In the genomic region with DNA sequence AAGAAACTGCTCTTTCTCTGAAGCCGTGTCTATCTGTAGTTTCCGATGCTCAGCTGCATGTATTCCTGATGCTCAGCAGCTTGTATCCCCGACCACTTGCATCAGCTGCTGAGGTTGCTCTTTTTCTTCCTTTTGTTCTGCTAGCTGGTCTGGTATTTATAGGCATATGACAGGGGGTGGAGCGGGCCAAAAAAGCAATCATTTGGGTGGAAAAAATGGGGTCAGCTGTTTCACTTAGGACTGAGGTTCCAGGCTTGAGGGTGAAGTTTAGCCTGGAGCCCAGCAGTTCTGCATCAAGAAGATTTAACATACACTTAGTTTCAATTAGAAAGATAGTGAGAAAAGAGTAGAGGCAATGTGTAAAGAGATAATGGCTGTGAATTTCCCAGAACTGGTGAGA, we compare ENCODE assay signal across 1 cellular context.
TF ChIP-seq lines count a peak whose summit lies in the region.

No MANE protein-coding gene starts in this region.

TF ChIP-seq in SK-N-SH, 30 proteins besides CTCF, POLR2A, EP300 and RAD21 (continued from another document):
- TF ChIP-seq, protein P1, sequence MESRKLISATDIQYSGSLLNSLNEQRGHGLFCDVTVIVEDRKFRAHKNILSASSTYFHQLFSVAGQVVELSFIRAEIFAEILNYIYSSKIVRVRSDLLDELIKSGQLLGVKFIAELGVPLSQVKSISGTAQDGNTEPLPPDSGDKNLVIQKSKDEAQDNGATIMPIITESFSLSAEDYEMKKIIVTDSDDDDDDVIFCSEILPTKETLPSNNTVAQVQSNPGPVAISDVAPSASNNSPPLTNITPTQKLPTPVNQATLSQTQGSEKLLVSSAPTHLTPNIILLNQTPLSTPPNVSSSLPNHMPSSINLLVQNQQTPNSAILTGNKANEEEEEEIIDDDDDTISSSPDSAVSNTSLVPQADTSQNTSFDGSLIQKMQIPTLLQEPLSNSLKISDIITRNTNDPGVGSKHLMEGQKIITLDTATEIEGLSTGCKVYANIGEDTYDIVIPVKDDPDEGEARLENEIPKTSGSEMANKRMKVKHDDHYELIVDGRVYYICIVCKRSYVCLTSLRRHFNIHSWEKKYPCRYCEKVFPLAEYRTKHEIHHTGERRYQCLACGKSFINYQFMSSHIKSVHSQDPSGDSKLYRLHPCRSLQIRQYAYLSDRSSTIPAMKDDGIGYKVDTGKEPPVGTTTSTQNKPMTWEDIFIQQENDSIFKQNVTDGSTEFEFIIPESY (IDR thresholded peaks at IDR 0.05; ENCODE audit: borderline replicate concordance, low read depth): no peak
- no peak for TF ChIP-seq NRF1 (IDR thresholded peaks at IDR 0.05; ENCODE audit: low read depth, low read length)
- no peak for TF ChIP-seq NFIC (IDR thresholded peaks at IDR 0.05; ENCODE audit: borderline replicate concordance)
- TF ChIP-seq EZH2phosphoT487 (IDR thresholded peaks at IDR 0.05; ENCODE audit: borderline replicate concordance, low read depth): no peak
- TF ChIP-seq TAF1 (IDR thresholded peaks at IDR 0.05; ENCODE audit: borderline replicate concordance, low read depth, low read length): no peak
- TF ChIP-seq, protein P2, sequence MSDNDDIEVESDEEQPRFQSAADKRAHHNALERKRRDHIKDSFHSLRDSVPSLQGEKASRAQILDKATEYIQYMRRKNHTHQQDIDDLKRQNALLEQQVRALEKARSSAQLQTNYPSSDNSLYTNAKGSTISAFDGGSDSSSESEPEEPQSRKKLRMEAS (IDR thresholded peaks at IDR 0.05; ENCODE audit: low read depth): no peak
- no peak for TF ChIP-seq FOSL2 (IDR thresholded peaks at IDR 0.05; ENCODE audit: borderline replicate concordance, low read depth)
- TF ChIP-seq SMC3 (IDR thresholded peaks at IDR 0.05; ENCODE audit: low read depth, low read length): no peak
- TF ChIP-seq JUND (IDR thresholded peaks at IDR 0.05): no peak
- TF ChIP-seq RCOR1 (IDR thresholded peaks at IDR 0.05; ENCODE audit: low read length): no peak
- TF ChIP-seq MXI1 (IDR thresholded peaks at IDR 0.05; ENCODE audit: low read depth, low read length): no peak
